ENCODE assay signal across 1 cellular context in genomic region chr3:53229171-53229570, GRCh38.
TF ChIP-seq lines count a peak whose summit lies in the region.

No MANE protein-coding gene starts in this region.

TF ChIP-seq in WTC11, 78 proteins besides CTCF, POLR2A, EP300 and RAD21 (continued from another document):
- TF ChIP-seq ESRRA (CRISPR knock-in tag; IDR thresholded peaks at IDR 0.05; ENCODE audit: borderline replicate concordance) = no peak
- no peak for TF ChIP-seq ARID4B (CRISPR knock-in tag; IDR thresholded peaks at IDR 0.05; ENCODE audit: borderline replicate concordance)
- TF ChIP-seq PRRX2 (CRISPR knock-in tag; IDR thresholded peaks at IDR 0.05) = no peak
- no peak for TF ChIP-seq TCF7 (CRISPR knock-in tag; IDR thresholded peaks at IDR 0.05; ENCODE audit: low read depth)
TF ChIP-seq in WTC11: peak in this region for 0.
